Comparison of ENCODE assay signal across 8 cellular contexts in the genomic region with DNA sequence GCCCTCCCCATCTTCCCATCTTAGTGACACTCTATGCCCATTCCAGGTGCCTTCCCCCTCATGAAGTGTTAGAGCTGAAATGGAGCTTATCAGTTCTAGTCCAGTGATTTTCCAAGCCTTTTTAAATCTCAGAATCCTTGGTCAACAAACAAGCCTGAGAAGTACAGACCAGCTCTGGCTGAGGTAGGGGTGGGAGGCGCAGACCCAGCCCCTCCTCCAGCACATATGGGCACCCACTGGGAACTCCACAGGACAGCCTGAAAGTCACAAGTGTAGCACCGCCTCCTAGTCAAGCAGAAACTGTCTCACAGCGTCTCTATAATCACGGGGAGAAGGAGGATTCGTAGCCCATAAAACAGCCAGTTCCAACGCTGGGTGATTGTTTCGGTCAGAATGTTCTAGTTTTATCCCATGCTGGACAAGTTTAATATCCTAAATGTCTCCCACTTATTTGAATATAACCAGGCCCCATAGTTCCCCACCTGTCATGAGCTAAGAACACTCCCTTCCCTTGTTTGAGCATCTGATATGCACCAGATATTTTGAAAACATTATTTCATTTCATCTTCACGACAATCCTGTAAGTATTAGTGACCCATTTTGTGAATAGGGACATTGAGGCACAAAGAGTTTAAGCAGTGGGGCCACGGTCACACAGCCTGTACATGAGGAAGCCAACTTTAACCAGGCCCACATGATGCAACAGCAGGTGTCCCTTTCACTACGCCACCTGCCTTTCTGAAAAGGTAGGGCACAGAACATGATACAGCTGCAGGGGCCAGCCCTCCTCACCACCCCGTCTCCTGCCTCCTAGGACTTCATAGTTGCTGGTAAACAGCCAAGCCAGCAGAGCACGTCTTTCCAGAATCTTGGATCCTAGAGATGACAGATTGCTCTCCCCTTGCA. TPM values are rescaled to one million over a fixed set of nuclear protein-coding genes. Genes with fewer than 3 reads are reported as not detected.
DNase-seq lines count a peak whose midpoint lies in the region; ATAC-seq and TF ChIP-seq lines count a peak whose summit lies in the region.

No MANE protein-coding gene starts in this region.

- no peak overlapping the region for H2BK5ac ChIP-seq in neuronal stem cell (ENCODE audit: low read length)

- H3K18ac ChIP-seq in neuronal stem cell (ENCODE audit: low read length), result peak overlapping the region; percentile 4

- H2BK120ac ChIP-seq in neuronal stem cell (ENCODE audit: low read depth, low read length), result no peak overlapping the region

- H3K9me3 ChIP-seq in breast epithelium, result no peaks in the 10 kb centered on the region
- H3K9me3 ChIP-seq in neuronal stem cell (replicated peaks in 1 of 2; ENCODE audit: control insufficient read depth in 2 of 2, insufficient read depth in 1 of 2, low read depth in 1 of 2, low read length in 2 of 2), result no peaks in the 10 kb centered on the region

- H3K27me3 ChIP-seq in breast epithelium (no peaks in the 10 kb centered on the region), neuronal stem cell (ENCODE audit: control insufficient read depth in 3 of 3, insufficient read depth in 3 of 3, low read depth in 1 of 3, low read length in 3 of 3) (no peaks in the 10 kb centered on the region)

- no peaks in the 10 kb centered on the region for H3K27me3 Mint-ChIP-seq in activated CD4-positive, alpha-beta T cell treated with anti-CD3 and anti-CD28 coated beads, Interleukin-2, amount 10 ng/mL, durations not matched to agents 24 days and 14 days

- H3K23ac ChIP-seq in neuronal stem cell (ENCODE audit: low read depth, low read length, poor library complexity), result no peak overlapping the region

- no peak overlapping the region for H4K8ac ChIP-seq in neuronal stem cell (ENCODE audit: low read depth, low read length)

- intact Hi-C loops in activated CD4-positive, alpha-beta T cell treated with anti-CD3 and anti-CD28 coated beads, Interleukin-2, amount 10 ng/mL, durations not matched to agents 24 days and 14 days (cut with micrococcal nuclease), result loop anchor here (2.0 kb wide), 2 partner anchors 33 to 79 kb away; no protein-coding TSS in a partner anchor
- intact Hi-C loops in breast epithelium (cut with DNase I; ENCODE audit: low total_unique reads), result no loop called here

- no peak overlapping the region for H2BK15ac ChIP-seq in neuronal stem cell (ENCODE audit: low read length)

- H3K27ac ChIP-seq in breast epithelium, result peak overlapping the region; percentile 49 to 54
- no peak overlapping the region for H3K27ac ChIP-seq in neuronal stem cell (replicated peaks; ENCODE audit: low read length)

- no peaks in the 10 kb centered on the region for H3K79me1 ChIP-seq in neuronal stem cell (ENCODE audit: low read depth, low read length)

- H3K9me3 Mint-ChIP-seq in activated CD4-positive, alpha-beta T cell treated with anti-CD3 and anti-CD28 coated beads, Interleukin-2, amount 10 ng/mL, durations not matched to agents 24 days and 14 days, result no peaks in the 10 kb centered on the region

- H3K4me3 ChIP-seq in breast epithelium, result no peak overlapping the region
- no peak overlapping the region for H3K4me3 ChIP-seq in neuronal stem cell (ENCODE audit: low read length in 2 of 2)

- H3K36me3 ChIP-seq in breast epithelium (no peaks in the 10 kb centered on the region), neuronal stem cell (replicated peaks in 1 of 2; ENCODE audit: control insufficient read depth in 2 of 2, insufficient read depth in 2 of 2, low read length in 2 of 2) (peaks cover 0 to 13% of the 10 kb centered on the region in 2 donors)

- WGBS in neuronal stem cell (ENCODE audit: extremely low coverage in 2 of 2, insufficient read length in 2 of 2, insufficient replicate concordance in 1 of 2), 2 donors, result no CpG with 5 or more reads among the region's 12 CpGs

- TF ChIP-seq POLR2A in breast epithelium (IDR thresholded peaks at IDR 0.05), result no peak

- no peak overlapping the region for H3K14ac ChIP-seq in neuronal stem cell (ENCODE audit: low read length)

- H3K4ac ChIP-seq in neuronal stem cell (ENCODE audit: low read length), result no peak overlapping the region

- peak overlapping the region; percentile 15 for H2AK5ac ChIP-seq in neuronal stem cell (ENCODE audit: low read depth, low read length)

- H3K4me3 Mint-ChIP-seq in activated CD4-positive, alpha-beta T cell treated with anti-CD3 and anti-CD28 coated beads, Interleukin-2, amount 10 ng/mL, durations not matched to agents 24 days and 14 days, result no peak overlapping the region

- peak; percentile 72 for DNase-seq in activated CD4-positive, alpha-beta T cell treated with anti-CD3 and anti-CD28 coated beads, Interleukin-2, amount 10 ng/mL, durations not matched to agents 24 days and 14 days
- no peak for DNase-seq in activated CD4-positive, alpha-beta T cell treated with anti-CD3 and anti-CD28 coated beads for 4 hours
- DNase-seq in NCI-H2227 (lab: John Stamatoyannopoulos, UW; ENCODE audit: unreplicated experiment), result peak; percentile 41
- no peak for DNase-seq in breast epithelium (ENCODE audit: low spot score in 2 of 2)
- no peak for DNase-seq in neuronal stem cell (ENCODE audit: low spot score)
- no peak for DNase-seq in cerebellar nuclear complex (lab: John Stamatoyannopoulos, UW)
- no peak for DNase-seq in globus pallidus (ENCODE audit: low spot score)

- peak overlapping the region; percentile 77 for H3K27ac Mint-ChIP-seq in activated CD4-positive, alpha-beta T cell treated with anti-CD3 and anti-CD28 coated beads, Interleukin-2, amount 10 ng/mL, durations not matched to agents 24 days and 14 days

- H3K4me1 ChIP-seq in breast epithelium, result peaks cover 0 to 9% of the 10 kb centered on the region in 2 donors
- H3K4me1 ChIP-seq in neuronal stem cell (ENCODE audit: control insufficient read depth in 2 of 2, insufficient read depth in 1 of 2, low read depth in 1 of 2, low read length in 2 of 2), result peaks cover 23% of the 10 kb centered on the region in 2 donors

- H3K9ac ChIP-seq in neuronal stem cell (ENCODE audit: low read depth, low read length, poor library complexity), result no peak overlapping the region

- peaks cover 52% of the 10 kb centered on the region for H3K4me1 Mint-ChIP-seq in activated CD4-positive, alpha-beta T cell treated with anti-CD3 and anti-CD28 coated beads, Interleukin-2, amount 10 ng/mL, durations not matched to agents 24 days and 14 days

- H4K91ac ChIP-seq in neuronal stem cell (ENCODE audit: low read depth, low read length, poor library complexity), result no peak overlapping the region

- H3K36me3 Mint-ChIP-seq in activated CD4-positive, alpha-beta T cell treated with anti-CD3 and anti-CD28 coated beads, Interleukin-2, amount 10 ng/mL, durations not matched to agents 24 days and 14 days (ENCODE audit: low read depth), result peaks cover 71% of the 10 kb centered on the region

- no peak for TF ChIP-seq CTCF in breast epithelium (IDR thresholded peaks at IDR 0.05)

- no peak overlapping the region for H2AFZ ChIP-seq in neuronal stem cell (ENCODE audit: low read length)

- H2BK12ac ChIP-seq in neuronal stem cell (ENCODE audit: low read length), result no peak overlapping the region

- H3K4me2 ChIP-seq in neuronal stem cell (ENCODE audit: insufficient read depth, low read length, poor library complexity, severe bottlenecking), result no peak overlapping the region

- peak; percentile 57 for ATAC-seq in HG02763 (IDR thresholded peaks at IDR 0.05; ENCODE audit: unreplicated experiment)

RNA-seq across cellular contexts. Expression of a gene that starts 40.1 kb away (rescaled TPM):
- 17.7 and 19.8 TPM in 2 replicates for total RNA-seq in activated CD4-positive, alpha-beta T cell treated with anti-CD3 and anti-CD28 coated beads, Interleukin-2, amount 10 ng/mL, durations not matched to agents 24 days and 14 days
- 10 to 100 TPM; 28.2 to 42.9 (median 41.6) TPM for total RNA-seq in breast epithelium
- polyA plus RNA-seq in neuronal stem cell (2013, experiment 1 of 2), result 2.5 TPM
- polyA plus RNA-seq in neuronal stem cell (2013, experiment 2 of 2), result 2.1 TPM

Comparison
In these comparisons a context has a peak if more than half of its experiments do, and no peak if none do; other contexts are left out.
1. DNase-seq: peak in activated CD4-positive, alpha-beta T cell treated with anti-CD3 and anti-CD28 coated beads, Interleukin-2, amount 10 ng/mL, durations not matched to agents 24 days and 14 days (single experiment) and NCI-H2227 (single experiment); none in activated CD4-positive, alpha-beta T cell treated with anti-CD3 and anti-CD28 coated beads for 4 hours (0 of 2), breast epithelium (0 of 2), neuronal stem cell (single experiment), cerebellar nuclear complex (0 of 2) and globus pallidus (single experiment).